ENCODE assay signal across 11 cellular contexts in genomic region chrX:9291666-9292065, GRCh38.
DNase-seq lines count a peak whose midpoint lies in the region; ATAC-seq, FAIRE-seq and TF ChIP-seq lines count a peak whose summit lies in the region.
"Had no signal": no experiment of that assay in that cellular context is flagged by ENCODE, and none has a peak within 500 bp of the region (broad histone marks: within the 10 kb centered on the region; RNA-seq: fewer than 3 reads in every experiment).

No MANE protein-coding gene starts in this region.

- H3K4me3 Mint-ChIP-seq in nephron: peak overlapping the region; percentile 51 to 57 (median 57)
- H3K4me3 Mint-ChIP-seq: effector memory CD8-positive, alpha-beta T cell had no signal

- peak overlapping the region; percentile 35 to 82 (median 44) for H3K27ac Mint-ChIP-seq in nephron
- H3K27ac Mint-ChIP-seq: effector memory CD8-positive, alpha-beta T cell had no signal

- H3K36me3 Mint-ChIP-seq in nephron (ENCODE audit: low read depth): no peaks in the 10 kb centered on the region

- H3K4me1 Mint-ChIP-seq in nephron: peaks cover 57% of the 10 kb centered on the region

- DNase-seq in H7: peak; percentile 89
- peak; percentile 85 to 95 for DNase-seq in NCI-H2081 (lab: John Stamatoyannopoulos, UW)
- peak; percentile 20 for DNase-seq in SK-N-DZ (ENCODE audit: low spot score)
- no peak for DNase-seq in GM12891 (ENCODE audit: insufficient read length, low spot score)
- DNase-seq in NOMO-1 treated with DMSO at 0.1 percent for 48 hours (lab: John Stamatoyannopoulos, UW; ENCODE audit: unreplicated experiment): no peak
- DNase-seq: anterior cingulate cortex; effector memory CD8-positive, alpha-beta T cell had no signal

- H3K36me3 ChIP-seq in H7 (replicated peaks; ENCODE audit: control insufficient read depth, insufficient read depth, low read length): no peaks in the 10 kb centered on the region
- H3K36me3 ChIP-seq: BLaER1 had no signal

- peaks cover 5% of the 10 kb centered on the region; the same call in 1 of the 2 replicates for H3K27me3 ChIP-seq in H7 (ENCODE audit: control insufficient read depth, insufficient read depth, low read length)
- H3K27me3 ChIP-seq: BLaER1 had no signal

- no peak for TF ChIP-seq CTCF in nephron (IDR thresholded peaks at IDR 0.05; ENCODE audit: unreplicated experiment in 3 of 3)

- H3K27me3 Mint-ChIP-seq in nephron (ENCODE audit: low read depth): peaks cover 7% of the 10 kb centered on the region

- ATAC-seq in GM19455 (IDR thresholded peaks at IDR 0.05; ENCODE audit: unreplicated experiment): no peak
- ATAC-seq in HG03139 (IDR thresholded peaks at IDR 0.05; ENCODE audit: unreplicated experiment): no peak
- ATAC-seq: effector memory CD8-positive, alpha-beta T cell had no signal

- no peak for FAIRE-seq in GM12891 (lab: Jason Lieb, UNC)

- H3K9me3 Mint-ChIP-seq in nephron: peaks cover 2% of the 10 kb centered on the region
- H3K9me3 Mint-ChIP-seq: effector memory CD8-positive, alpha-beta T cell had no signal

- no peak for TF ChIP-seq POLR2A in GM12891 (IDR thresholded peaks at IDR 0.05; ENCODE audit: low read depth, low read length)

- peak overlapping the region; percentile 12; the same call in 1 of the 2 replicates for H3K4me3 ChIP-seq in H7 (ENCODE audit: insufficient read depth, low read depth, low read length)
- H3K4me3 ChIP-seq: BLaER1 had no signal

TF ChIP-seq in GM12891, 5 proteins besides CTCF, POLR2A, EP300 and RAD21:
- TF ChIP-seq TAF1 (IDR thresholded peaks at IDR 0.05; ENCODE audit: low read depth, low read length): no peak
- no peak for TF ChIP-seq POU2F2 (IDR thresholded peaks at IDR 0.05; ENCODE audit: low read depth, low read length)
- no peak for TF ChIP-seq SPI1 (IDR thresholded peaks at IDR 0.05; ENCODE audit: low read depth, low read length)
- TF ChIP-seq PAX5 (IDR thresholded peaks at IDR 0.05; ENCODE audit: insufficient read depth, low read length, severe bottlenecking): no peak
- no peak for TF ChIP-seq POLR2AphosphoS5 (IDR thresholded peaks at IDR 0.05; ENCODE audit: low read depth, low read length)

Comparison
In these comparisons a context has a peak if more than half of its experiments do, and no peak if none do; other contexts are left out.
1. DNase-seq: peak in H7 (single experiment), NCI-H2081 (2 of 2) and SK-N-DZ (single experiment); none in GM12891 (single experiment) and NOMO-1 treated with DMSO at 0.1 percent for 48 hours (single experiment).